ENCODE assay signal across 1 cellular context in the genomic region with DNA sequence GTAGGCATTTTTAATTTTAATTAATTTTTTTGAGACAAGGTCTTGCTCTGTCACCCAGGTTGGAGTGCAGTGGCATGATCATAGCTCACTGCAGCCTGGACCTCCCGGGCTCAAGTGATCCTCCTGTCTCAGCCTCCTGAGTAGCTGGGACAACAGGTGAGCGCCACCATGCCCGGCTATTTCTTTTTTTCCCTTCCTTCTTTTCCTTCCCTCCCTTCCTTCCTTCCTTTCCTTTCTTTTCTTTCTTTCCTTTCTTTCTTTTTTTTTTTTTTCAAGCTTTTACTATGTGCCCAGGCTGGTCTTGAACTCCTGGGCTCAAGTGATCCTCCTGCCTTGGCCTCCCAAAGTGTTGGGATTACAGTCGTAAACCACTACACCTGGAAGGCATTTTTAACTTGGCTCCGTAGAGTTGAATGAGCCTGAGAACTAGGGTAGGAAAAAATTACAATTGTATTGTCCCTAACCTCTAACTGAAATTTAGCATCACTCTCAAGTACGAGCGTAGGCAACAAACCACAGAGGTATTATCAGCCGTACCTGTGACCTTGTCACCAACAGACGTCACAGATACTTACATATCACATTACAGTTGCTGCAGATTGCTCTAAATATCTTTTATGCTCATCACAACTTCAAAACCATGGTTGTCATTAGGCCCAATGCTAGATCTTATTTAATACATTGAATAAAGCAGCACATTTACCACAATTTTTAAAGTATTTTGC.
A peak's percentile ranks its signal among the peaks of the same experiment; 100 is the strongest.
TF ChIP-seq lines count a peak whose summit lies in the region.

No MANE protein-coding gene starts in this region.

TF ChIP-seq in HEK293, 187 proteins besides CTCF, POLR2A, EP300 and RAD21 (continued from another document):
- TF ChIP-seq ZNF138 (tag by site-specific recombination; IDR thresholded peaks at IDR 0.05; ENCODE audit: borderline replicate concordance) (no peak), ZNF221 (tag by site-specific recombination; IDR thresholded peaks at IDR 0.05; ENCODE audit: borderline replicate concordance) (no peak), ZNF830 (tag by site-specific recombination; IDR thresholded peaks at IDR 0.05; ENCODE audit: low read depth) (no peak), ZNF658 (tag by site-specific recombination; IDR thresholded peaks at IDR 0.05) (no peak), SALL2 (tag by site-specific recombination; IDR thresholded peaks at IDR 0.05; ENCODE audit: borderline replicate concordance) (no peak), SCRT2 (tag by site-specific recombination; IDR thresholded peaks at IDR 0.05) (0 out of 2 replicates have a peak, but pooled peaks have one; percentile 11), ZNF626 (tag by site-specific recombination; IDR thresholded peaks at IDR 0.05) (no peak), RBAK (tag by site-specific recombination; IDR thresholded peaks at IDR 0.05) (no peak), ZNF530 (tag by site-specific recombination; IDR thresholded peaks at IDR 0.05; ENCODE audit: low read depth) (no peak), TRIM28 (IDR thresholded peaks at IDR 0.05; ENCODE audit: borderline replicate concordance, low read length) (no peak), ZBTB8A (tag by site-specific recombination; IDR thresholded peaks at IDR 0.05) (no peak)
